In genomic region chr1:6785318-6785712, GRCh38 we compare ENCODE assay signal across 7 cellular contexts. TPM values are rescaled to one million over a fixed set of nuclear protein-coding genes. Genes with fewer than 3 reads are reported as not detected.
DNase-seq lines count a peak whose midpoint lies in the region; ATAC-seq, FAIRE-seq and TF ChIP-seq lines count a peak whose summit lies in the region.

Gene CAMTA1 (plus strand): TSS chr1:6785454. CDS start chr1:6785531, 77 bp downstream.

- DNase-seq in GM12878 (ENCODE audit: low read depth, low spot score), result no peak
- DNase-seq in stimulated activated CD4-positive, alpha-beta T cell treated with anti-CD3 and anti-CD28 coated beads, Interleukin-4, amount 100 ng/mL, for 4 hours, result no peak
- DNase-seq in GM10248 (ENCODE audit: extremely low spot score), result no peak

- CTCF ChIA-PET in GM12878 (lab: Yijun Ruan, JAX), result interaction anchor here (0.7 to 2.9 kb wide), 4 partner anchors 45 to 104 kb away, joined by 3 to 13 read pairs (median 4); no protein-coding TSS in a partner anchor
- CTCF ChIA-PET in GM10248 (lab: Yijun Ruan, JAX), result interaction anchor here (0.9 to 1.5 kb wide), 4 partner anchors 10 to 103 kb away, joined by 4 read pairs; partner anchors contain the start of gene DNAJC11

- H3K36me3 ChIP-seq in GM12878 (ENCODE audit: control insufficient read depth in 2 of 2, insufficient read depth in 2 of 2, low read length in 1 of 2), result no peaks in the 10 kb centered on the region

- no peaks in the 10 kb centered on the region for H3K4me1 ChIP-seq in GM12878 (ENCODE audit: control insufficient read depth, insufficient read depth, low read length)

- WGBS in GM12878 (ENCODE audit: insufficient coverage, insufficient replicate concordance, low lambda C conversion rate, missing lambda C conversion rate), result no CpG with 5 or more reads among the region's 67 CpGs

- H3K27me3 ChIP-seq in GM12878 (replicated peaks in 1 of 2; ENCODE audit: control insufficient read depth in 2 of 2, insufficient read depth in 2 of 2, low read length in 1 of 2) (no peaks in the 10 kb centered on the region), layer of hippocampus (ENCODE audit: control insufficient read depth, insufficient read depth, low read length) (no peaks in the 10 kb centered on the region)

- SMC1A ChIA-PET in GM12878 (lab: Charles Lee; ENCODE audit: uncharacterized antibody, unreplicated experiment), result interaction anchor here (0.6 to 2.0 kb wide), 5 partner anchors 12 to 173 kb away, joined by 3 to 9 read pairs (median 4); no protein-coding TSS in a partner anchor

- BruUV-seq in GM12878 (replicated peaks; lab: Mats Ljungman, UMichigan), result no TSS peak

- RAD21 ChIA-PET in GM12878 (lab: Charles Lee; ENCODE audit: unreplicated experiment), result interaction anchor here (0.6 to 1.8 kb wide), 6 partner anchors 20 to 104 kb away, joined by 3 to 8 read pairs (median 6); no protein-coding TSS in a partner anchor

- H2AFZ ChIP-seq in GM12878 (ENCODE audit: control insufficient read depth, low read depth, low read length), result peak within 1 kb of the TSS; percentile 58

- no peak for FAIRE-seq in GM12878 (lab: Jason Lieb, UNC)

- H3K4me3 ChIP-seq in GM12878, result peak within 1 kb of the TSS; percentile 88

- in situ Hi-C loops in GM12878 (cut with MboI), result no loop called here

- TF ChIP-seq CTCF in GM12878 (IDR thresholded peaks at IDR 0.05 in 2 of 3, conservative IDR thresholded peaks at IDR 0.05 in 1 of 3; ENCODE audit: control insufficient read depth in 2 of 3, extremely low read depth in 1 of 3, insufficient read depth in 1 of 3, low read depth in 3 of 3, low read length in 3 of 3) (no peak), subcutaneous adipose tissue (IDR thresholded peaks at IDR 0.05; ENCODE audit: low read depth) (no peak), GM10248 (IDR thresholded peaks at IDR 0.05; ENCODE audit: control extremely low read depth, extremely low read depth, low read depth, missing control alignments) (no peak)

- no peak for TF ChIP-seq RAD21 in GM12878 (IDR thresholded peaks at IDR 0.05; ENCODE audit: insufficient read depth, low read depth, low read length)

- H4K20me1 ChIP-seq in GM12878 (ENCODE audit: control insufficient read depth, insufficient read depth), result peaks cover 2% of the 10 kb centered on the region; the same call in 1 of the 2 replicates

- ATAC-seq in GM19452 (IDR thresholded peaks at IDR 0.05; ENCODE audit: unreplicated experiment) (peak; percentile 68), HG03565 (IDR thresholded peaks at IDR 0.05; ENCODE audit: unreplicated experiment) (peak; percentile 60), GM12878 (no peak)

- H3K9ac ChIP-seq in GM12878 (ENCODE audit: control insufficient read depth, insufficient read depth, low read length), result peak within 1 kb of the TSS; percentile 86

- intact Hi-C loops in GM12878 (cut with micrococcal nuclease; ENCODE audit: unreplicated experiment), result loop anchor here (1.0 to 10.0 kb wide), 3 partner anchors 38 to 171 kb away; partner anchors contain the start of gene PHF13

- peak within 1 kb of the TSS; percentile 90 for H3K27ac ChIP-seq in GM12878 (ENCODE audit: control insufficient read depth, insufficient read depth)
- peak within 1 kb of the TSS; percentile 96 for H3K27ac ChIP-seq in layer of hippocampus (ENCODE audit: low read depth, low read length)

- no peaks in the 10 kb centered on the region for H3K9me3 ChIP-seq in GM12878 (replicated peaks; ENCODE audit: control insufficient read depth, insufficient read depth, low read length)

- H3K4me2 ChIP-seq in GM12878 (ENCODE audit: control insufficient read depth, insufficient read depth), result peak within 1 kb of the TSS; percentile 86

- TF ChIP-seq EP300 in GM12878 (IDR thresholded peaks at IDR 0.05; ENCODE audit: borderline replicate concordance in 1 of 2, control insufficient read depth in 1 of 2, low read depth in 2 of 2, low read length in 2 of 2), result no peak

- POLR2A ChIA-PET in GM12878 (lab: Charles Lee), result interaction anchor here (0.7 to 1.8 kb wide), 3 partner anchors 16 to 39 kb away, joined by 3 to 9 read pairs (median 5); no protein-coding TSS in a partner anchor
- POLR2A ChIA-PET in GM10248 (lab: Yijun Ruan, JAX), result interaction anchor here (0.8 to 1.0 kb wide), 2 partner anchors 13 to 40 kb away, joined by 3 read pairs; no protein-coding TSS in a partner anchor

- peaks cover 53% of the 10 kb centered on the region for H3K79me2 ChIP-seq in GM12878 (ENCODE audit: control insufficient read depth, insufficient read depth, low read length)

- peak; percentile 1; the same call in 1 of the 2 replicates for TF ChIP-seq POLR2A in GM12878 (IDR thresholded peaks at IDR 0.05; ENCODE audit: low read depth, low read length)

TF ChIP-seq in GM12878, 131 proteins besides CTCF, POLR2A, EP300 and RAD21 (continues in another document):
- TF ChIP-seq SMAD5 (IDR thresholded peaks at IDR 0.05; ENCODE audit: low read depth), result no peak
- peak; percentile 98 for TF ChIP-seq PKNOX1 (IDR thresholded peaks at IDR 0.05)
- TF ChIP-seq PBX3 (IDR thresholded peaks at IDR 0.05; ENCODE audit: insufficient replicate concordance, low read depth, low read length), result peak; percentile 97
- TF ChIP-seq CHD2 (IDR thresholded peaks at IDR 0.05; ENCODE audit: borderline replicate concordance, low read depth, low read length), result no peak
- peak; percentile 67 for TF ChIP-seq YY1 (IDR thresholded peaks at IDR 0.05; ENCODE audit: low read depth, low read length)
- TF ChIP-seq NRF1 (conservative IDR thresholded peaks at IDR 0.05; ENCODE audit: low read depth, low read length), result no peak
- TF ChIP-seq TCF12 (IDR thresholded peaks at IDR 0.05; ENCODE audit: low read depth, low read length), result no peak
- TF ChIP-seq ZSCAN29 (IDR thresholded peaks at IDR 0.05), result no peak
- no peak for TF ChIP-seq MLLT1 (IDR thresholded peaks at IDR 0.05)
- no peak for TF ChIP-seq MAX (IDR thresholded peaks at IDR 0.05; ENCODE audit: low read depth, low read length)
- TF ChIP-seq KDM1A (IDR thresholded peaks at IDR 0.05; ENCODE audit: borderline replicate concordance), result no peak
- TF ChIP-seq SPI1 (IDR thresholded peaks at IDR 0.05; ENCODE audit: borderline replicate concordance, insufficient read depth, low read depth, low read length), result no peak
- peak; percentile 81 for TF ChIP-seq DPF2 (IDR thresholded peaks at IDR 0.05)
- TF ChIP-seq RFX5 (IDR thresholded peaks at IDR 0.05; ENCODE audit: low read depth, low read length), result no peak
- peak in 1 of 2 experiments; percentile 91; a peak in 2 of 3 replicates for TF ChIP-seq EGR1 (IDR thresholded peaks at IDR 0.05; ENCODE audit: borderline replicate concordance in 1 of 2, low read depth in 2 of 2, low read length in 2 of 2)

RNA-seq across cellular contexts. Expression of gene CAMTA1, which starts in this region (rescaled TPM):
- total RNA-seq in GM12878 (2013; cell fraction: nucleolus; rRNA removed), result 66.6 and 69.6 TPM in 2 replicates
- 37.7 and 48.9 TPM in 2 replicates for total RNA-seq in GM12878 (2014; rRNA removed)
- 53.4 and 64.4 TPM in 2 replicates for total RNA-seq in GM12878 (2014; rRNA removed; fragmentation: Illumina TruSeq; extraction: Trizol)
- total RNA-seq in GM12878 (2021), result 51.0 and 63.4 TPM in 2 replicates
- 120 TPM for polyA plus RNA-seq in GM12878 (2011; ENCODE audit: low read depth)
- polyA plus RNA-seq in GM12878 (2011; rRNA removed), result 50.4 and 64.6 TPM in 2 replicates
- 29.1 and 44.4 TPM in 2 replicates for polyA plus RNA-seq in GM12878 (2011; cell fraction: cytosol; rRNA removed)
- polyA plus RNA-seq in GM12878 (2011; cell fraction: nucleus; rRNA removed), result 22.2 and 24.4 TPM in 2 replicates
- polyA plus RNA-seq in GM12878 (2012), result 53.8 and 56.6 TPM in 2 replicates
- polyA plus RNA-seq in GM12878 (2014; fragmentation: Illumina TruSeq; extraction: Trizol), result 112 and 126 TPM in 2 replicates
- 10 to 100 TPM; 82.2 to 93.0 TPM for polyA plus RNA-seq in GM12878 (2014; fragmentation: Nextera tagmentation; extraction: Ambion mirVana)
- polyA plus RNA-seq in GM12878 (2014; rRNA removed), result 61.1 and 70.7 TPM in 2 replicates
- 100 to 1,000 TPM; 133 to 148 TPM for polyA plus RNA-seq in GM12878 (2016; fragmentation: Nextera tagmentation; extraction: Ambion mirVana)
- 18.4 and 20.0 TPM in 2 replicates for polyA minus RNA-seq in GM12878 (2011; rRNA and poly(A)+ RNA removed)
- 12.0 and 15.2 TPM in 2 replicates for polyA minus RNA-seq in GM12878 (2011; cell fraction: cytosol; rRNA and poly(A)+ RNA removed)
- 12.5 and 26.1 TPM in 2 replicates for polyA minus RNA-seq in GM12878 (2011; cell fraction: nucleus; rRNA and poly(A)+ RNA removed)
- 10 to 100 TPM; 58.6 to 82.5 (median 78.0) TPM for total RNA-seq in subcutaneous adipose tissue
